ENCODE assay signal across 25 cellular contexts in the genomic region with DNA sequence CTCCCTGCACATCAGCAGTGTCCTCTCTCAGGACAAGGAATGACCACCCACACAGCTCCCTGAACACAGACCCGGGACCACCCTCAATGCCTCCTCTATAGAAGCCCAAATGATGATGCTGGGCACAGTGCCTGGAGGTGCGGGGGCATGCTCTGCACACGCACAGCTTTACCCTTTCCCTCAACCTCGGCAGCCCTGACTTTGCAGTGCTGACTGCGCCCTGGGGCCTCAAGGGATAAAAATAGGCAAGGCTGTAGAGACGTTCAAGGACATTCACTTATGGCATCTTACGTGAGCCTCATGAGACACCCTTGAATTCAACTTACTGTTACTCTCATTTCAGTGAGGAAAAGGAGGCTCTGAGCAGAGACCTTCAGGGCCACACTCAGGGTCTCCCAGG.
"Had no signal": no experiment of that assay in that cellular context is flagged by ENCODE, and none has a peak within 500 bp of the region (broad histone marks: within the 10 kb centered on the region; RNA-seq: fewer than 3 reads in every experiment).

No MANE protein-coding gene starts in this region.

- H3K27me3 Mint-ChIP-seq: dendritic cell treated with granulocyte-macrophage colony-stimulating factor and Interleukin-4, amounts not matched to agents 40 ng/mL and 50 ng/mL, for 4 days; effector memory CD8-positive, alpha-beta T cell; naive B cell had no signal

- ATAC-seq: effector memory CD8-positive, alpha-beta T cell; esophagus mucosa; gastrocnemius medialis; left lung; lower lobe of right lung; mucosa of descending colon had no signal

- H3K36me3 ChIP-seq: colonic mucosa, esophagus squamous epithelium, gastrocnemius medialis, left lung, lower lobe of right lung had no signal

- H3K27ac ChIP-seq: colonic mucosa, epithelial cell of prostate, esophagus squamous epithelium, gastrocnemius medialis, left lung, lower lobe of right lung had no signal

- H3K4me1 Mint-ChIP-seq: endodermal cell, naive B cell had no signal

- DNase-seq: colonic mucosa; cortex of kidney; effector CD8-positive, alpha-beta T cell; effector memory CD8-positive, alpha-beta T cell; endodermal cell; erythroblast; esophagus squamous epithelium; foreskin fibroblast; foreskin melanocyte; gastrocnemius medialis; glutamatergic neuron; hippocampal formation; left cardiac atrium; left lung; lower lobe of right lung; mesenchymal stem cell; mucosa of descending colon; naive B cell had no signal

- H3K4me3 ChIP-seq: colonic mucosa, esophagus squamous epithelium, gastrocnemius medialis, left lung, lower lobe of right lung, mucosa of descending colon had no signal

- FAIRE-seq: endometrium, islet of Langerhans, keratinocyte had no signal

- H3K36me3 Mint-ChIP-seq: mesothelial cell of epicardium had no signal

- H3K4me1 ChIP-seq: colonic mucosa, esophagus squamous epithelium, gastrocnemius medialis, left lung, lower lobe of right lung had no signal

- H3K27ac Mint-ChIP-seq: dendritic cell treated with granulocyte-macrophage colony-stimulating factor and Interleukin-4, amounts not matched to agents 40 ng/mL and 50 ng/mL, for 4 days; effector memory CD8-positive, alpha-beta T cell; endodermal cell; mesothelial cell of epicardium had no signal

- H3K9me3 ChIP-seq: colonic mucosa, gastrocnemius medialis, lower lobe of right lung had no signal

- H3K4me3 Mint-ChIP-seq: dendritic cell treated with granulocyte-macrophage colony-stimulating factor and Interleukin-4, amounts not matched to agents 40 ng/mL and 50 ng/mL, for 4 days; effector memory CD8-positive, alpha-beta T cell; endodermal cell; mesothelial cell of epicardium had no signal

- H3K27me3 ChIP-seq: colonic mucosa, esophagus squamous epithelium, gastrocnemius medialis, left lung had no signal
